In genomic region chr18:650428-650858, GRCh38 we compare ENCODE assay signal across 10 cellular contexts. TPM values are rescaled to one million over a fixed set of nuclear protein-coding genes. Genes with fewer than 3 reads are reported as not detected.
DNase-seq lines count a peak whose midpoint lies in the region; ATAC-seq, FAIRE-seq and TF ChIP-seq lines count a peak whose summit lies in the region.
"Had no signal": no experiment of that assay in that cellular context is flagged by ENCODE, and none has a peak within 500 bp of the region (broad histone marks: within the 10 kb centered on the region; RNA-seq: fewer than 3 reads in every experiment).

No MANE protein-coding gene starts in this region.

- no peak for DNase-seq in GM12892 (ENCODE audit: insufficient read length)
- DNase-seq in UCSD-AML1 (lab: John Stamatoyannopoulos, UW; ENCODE audit: unreplicated experiment): peak; percentile 28
- no peak for DNase-seq in gastrocnemius medialis
- no peak for DNase-seq in AG08396 (ENCODE audit: low spot score)
- no peak for DNase-seq in spleen
- DNase-seq in effector CD8-positive, alpha-beta T cell (lab: John Stamatoyannopoulos, UW): no peak
- DNase-seq: WERI-Rb-1 had no signal

- FAIRE-seq in GM12892 (lab: Jason Lieb, UNC): peak; percentile 73

- TF ChIP-seq POLR2A in GM12892 (IDR thresholded peaks at IDR 0.05; ENCODE audit: low read depth, low read length) (no peak), gastrocnemius medialis (IDR thresholded peaks at IDR 0.05) (no peak), spleen (IDR thresholded peaks at IDR 0.05) (no peak)

- no peaks in the 10 kb centered on the region for H3K9me3 ChIP-seq in gastrocnemius medialis
- no peaks in the 10 kb centered on the region for H3K9me3 ChIP-seq in spleen
- H3K9me3 ChIP-seq: prostate gland had no signal

- no peaks in the 10 kb centered on the region for H3K36me3 ChIP-seq in gastrocnemius medialis
- H3K36me3 ChIP-seq in spleen: no peaks in the 10 kb centered on the region
- H3K36me3 ChIP-seq: prostate gland, WERI-Rb-1 had no signal

- WGBS in spleen, 5 donors: 12 to 14% (median 13%) methylated on average over 6 of the region's 6 CpGs

- no peak overlapping the region for H3K27ac ChIP-seq in gastrocnemius medialis
- H3K27ac ChIP-seq in spleen: no peak overlapping the region
- H3K27ac ChIP-seq: prostate gland, WERI-Rb-1 had no signal

- H3K4me1 ChIP-seq in gastrocnemius medialis (no peaks in the 10 kb centered on the region), spleen (peaks cover 0 to 6% (median 0%) of the 10 kb centered on the region in 6 donors)
- H3K4me1 ChIP-seq: prostate gland had no signal

- ATAC-seq in GM21381 (IDR thresholded peaks at IDR 0.05; ENCODE audit: unreplicated experiment) (peak; percentile 96), HG03432 (IDR thresholded peaks at IDR 0.05; ENCODE audit: unreplicated experiment) (peak; percentile 99), gastrocnemius medialis (no peak)

- H3K27me3 ChIP-seq in gastrocnemius medialis (peaks cover 14 to 32% (median 21%) of the 10 kb centered on the region in 3 donors), spleen (replicated peaks in 1 of 7) (peaks cover 0 to 11% (median 0%) of the 10 kb centered on the region in 7 donors)

- intact Hi-C loops in gastrocnemius medialis (cut with DNase I; ENCODE audit: low total_unique reads): no loop called here
- intact Hi-C loops in spleen (cut with DNase I; ENCODE audit: low total_unique reads): no loop called here

- in situ Hi-C loops in gastrocnemius medialis (cut with MboI; ENCODE audit: low sequenced_read_pairs in 4 of 4): no loop called here

- no peak for TF ChIP-seq CTCF in gastrocnemius medialis (IDR thresholded peaks at IDR 0.05 in 4 of 5, conservative IDR thresholded peaks at IDR 0.05 in 1 of 5)
- TF ChIP-seq CTCF in spleen (IDR thresholded peaks at IDR 0.05 in 8 of 11, conservative IDR thresholded peaks at IDR 0.05 in 3 of 11): no peak

- H3K4me3 ChIP-seq in gastrocnemius medialis (no peak overlapping the region), spleen (no peak overlapping the region)
- H3K4me3 ChIP-seq: prostate gland had no signal

RNA-seq across cellular contexts. Expression of gene TYMS, which starts 7.0 kb away (rescaled TPM):
- 274 TPM for polyA plus RNA-seq in GM12892 (2012; ENCODE audit: missing spikeins)
- total RNA-seq in gastrocnemius medialis (1 to 10 TPM in 1 of 4 donors, under 1 TPM in 1, not detected in 2; 0.20 to 1.7 TPM), spleen (10 to 100 TPM in 4 of 7 donors, 1 to 10 TPM in 3; 4.4 to 17.7 (median 14.4) TPM)
- polyA plus RNA-seq in spleen: 10 to 100 TPM in 2 of 3 donors, 1 to 10 TPM in 1; 4.4 to 24.7 (median 16.1) TPM

RNA-seq across cellular contexts. Expression of gene CLUL1, which starts 53.7 kb away (rescaled TPM):
- polyA plus RNA-seq in GM12892 (2012; ENCODE audit: missing spikeins): not detected
- total RNA-seq in gastrocnemius medialis: 1 to 10 TPM in 1 of 4 donors, not detected in 3; 2.9 TPM
- 1 to 10 TPM in 1 of 7 donors, under 1 TPM in 1, not detected in 5; 0.61 to 5.1 TPM for total RNA-seq in spleen
- not detected for polyA plus RNA-seq in spleen

Comparison
In these comparisons a context has a peak if more than half of its experiments do, and no peak if none do; other contexts are left out.
1. ATAC-seq: peak in GM21381 (single experiment) and HG03432 (single experiment); none in gastrocnemius medialis (0 of 2).